ENCODE assay signal across 8 cellular contexts in genomic region chr19:33413426-33413725, GRCh38.
"Had no signal": no experiment of that assay in that cellular context is flagged by ENCODE, and none has a peak within 500 bp of the region (broad histone marks: within the 10 kb centered on the region; RNA-seq: fewer than 3 reads in every experiment).

No MANE protein-coding gene starts in this region.

- H3K36me3 ChIP-seq: HAP-1 had no signal

- H3K9me3 ChIP-seq: HAP-1 had no signal

- H3K27ac ChIP-seq: GM23248 had no signal

- H3K4me1 ChIP-seq: HAP-1 had no signal

- DNase-seq: GM23248, GOT3, IMR-90 had no signal

- H2AFZ ChIP-seq: GM23248 had no signal

- H3K9ac ChIP-seq: GM23248 had no signal

- FAIRE-seq: H54, HTR-8/SVneo, K562 had no signal

- ATAC-seq: HCT116, K562 had no signal

- H3K4me3 ChIP-seq: GM23248, HAP-1, K562 had no signal
